11 cellular contexts compared by ENCODE assay signal in genomic region chr10:110724116-110724701, GRCh38.
A peak's percentile ranks its signal among the peaks of the same experiment; 100 is the strongest.
DNase-seq lines count a peak whose midpoint lies in the region; ATAC-seq and TF ChIP-seq lines count a peak whose summit lies in the region.
"Had no signal": no experiment of that assay in that cellular context is flagged by ENCODE, and none has a peak within 500 bp of the region (broad histone marks: within the 10 kb centered on the region; RNA-seq: fewer than 3 reads in every experiment).

No MANE protein-coding gene starts in this region.

- H3K9me2 ChIP-seq in GM23248 (ENCODE audit: insufficient read depth), result no peaks in the 10 kb centered on the region

- WGBS in GM23248 (ENCODE audit: low coverage in 1 of 2, low lambda C conversion rate in 2 of 2, missing lambda C conversion rate in 2 of 2), 2 experiments, result 36 to 40% methylated on average over 6 of the region's 6 CpGs
- 60 to 70% methylated on average over 2 to 6 of the region's 6 CpGs for WGBS in gastroesophageal sphincter (ENCODE audit: low coverage in 1 of 2), 2 donors

- H3K4me2 ChIP-seq in GM23248 (ENCODE audit: unreplicated experiment), result no peak overlapping the region

- ATAC-seq in GM19438 (IDR thresholded peaks at IDR 0.05; ENCODE audit: low read depth, unreplicated experiment), result peak; percentile 88
- peak; percentile 82 for ATAC-seq in HG03108 (IDR thresholded peaks at IDR 0.05; ENCODE audit: unreplicated experiment)
- ATAC-seq in gastroesophageal sphincter, result no peak

- no peaks in the 10 kb centered on the region for H3K79me2 ChIP-seq in GM23248 (ENCODE audit: insufficient read depth)

- no peak overlapping the region for H2AFZ ChIP-seq in GM23248

- peak overlapping the region; percentile 55 for H3K27ac ChIP-seq in effector memory CD4-positive, alpha-beta T cell (ENCODE audit: insufficient read depth, low read length, poor library complexity, severe bottlenecking)
- no peak overlapping the region for H3K27ac ChIP-seq in GM23248
- H3K27ac ChIP-seq in gastroesophageal sphincter, result no peak overlapping the region
- H3K27ac ChIP-seq: dorsolateral prefrontal cortex had no signal

- DNase-seq in GM13976 (ENCODE audit: low spot score) (peak; percentile 40), LoVo (ENCODE audit: low spot score) (no peak), kidney glomerular epithelial cell (lab: John Stamatoyannopoulos, UW) (no peak), GM23248 (no peak)
- no peak for DNase-seq in effector memory CD4-positive, alpha-beta T cell
- DNase-seq: activated CD8-positive, alpha-beta memory T cell treated with anti-CD3 and anti-CD28 coated beads for 24 hours; dorsolateral prefrontal cortex; immature natural killer cell had no signal

- H3K9me3 ChIP-seq in effector memory CD4-positive, alpha-beta T cell (ENCODE audit: control insufficient read depth, low read length), result no peaks in the 10 kb centered on the region
- H3K9me3 ChIP-seq in GM23248 (ENCODE audit: low read depth) (no peaks in the 10 kb centered on the region), gastroesophageal sphincter (no peaks in the 10 kb centered on the region)

- H3K27me3 ChIP-seq in effector memory CD4-positive, alpha-beta T cell (replicated peaks; ENCODE audit: control insufficient read depth, insufficient read depth, low read length, poor library complexity, severe bottlenecking), result no peaks in the 10 kb centered on the region
- H3K27me3 ChIP-seq in GM23248 (replicated peaks; ENCODE audit: insufficient read depth) (0 out of 2 replicates have a peak, but pooled peaks cover 12% of the 10 kb centered on the region), gastroesophageal sphincter (no peaks in the 10 kb centered on the region)
- H3K27me3 ChIP-seq: dorsolateral prefrontal cortex had no signal

- H3F3A ChIP-seq in GM23248 (ENCODE audit: insufficient read depth), result no peaks in the 10 kb centered on the region

- H3K4me1 ChIP-seq in effector memory CD4-positive, alpha-beta T cell (ENCODE audit: control insufficient read depth, insufficient read depth, low read length, poor library complexity, severe bottlenecking), result peaks cover 30% of the 10 kb centered on the region
- H3K4me1 ChIP-seq in GM23248 (ENCODE audit: insufficient read depth), result no peaks in the 10 kb centered on the region
- H3K4me1 ChIP-seq in gastroesophageal sphincter, result no peaks in the 10 kb centered on the region

- TF ChIP-seq POLR2A in gastroesophageal sphincter (IDR thresholded peaks at IDR 0.05), result no peak

- H3K36me3 ChIP-seq in effector memory CD4-positive, alpha-beta T cell (ENCODE audit: control insufficient read depth, insufficient read depth, low read length), result no peaks in the 10 kb centered on the region
- H3K36me3 ChIP-seq in GM23248 (ENCODE audit: low read depth) (no peaks in the 10 kb centered on the region), gastroesophageal sphincter (no peaks in the 10 kb centered on the region)

- no peak overlapping the region for H3K9ac ChIP-seq in GM23248

- TF ChIP-seq CTCF in GM13976 (IDR thresholded peaks at IDR 0.05; ENCODE audit: borderline replicate concordance, control extremely low read depth, extremely low read depth, insufficient read depth, missing control alignments) (no peak), gastroesophageal sphincter (IDR thresholded peaks at IDR 0.05) (no peak)

- in situ Hi-C loops in GM13976 (cut with MboI; ENCODE audit: low sequenced_read_pairs, unreplicated experiment) (no loop called here), GM23248 (cut with MboI) (no loop called here)

- no peak for TF ChIP-seq EP300 in gastroesophageal sphincter (IDR thresholded peaks at IDR 0.05)

- H4K20me1 ChIP-seq in GM23248 (ENCODE audit: insufficient read depth), result no peaks in the 10 kb centered on the region

- peak overlapping the region; percentile 26 for H3K4me3 ChIP-seq in effector memory CD4-positive, alpha-beta T cell (ENCODE audit: insufficient read depth, low read depth, low read length, poor library complexity, severe bottlenecking)
- H3K4me3 ChIP-seq in GM23248, result no peak overlapping the region
- H3K4me3 ChIP-seq in gastroesophageal sphincter, result no peak overlapping the region
- H3K4me3 ChIP-seq: dorsolateral prefrontal cortex had no signal
